ENCODE assay signal across 12 cellular contexts in genomic region chr12:124620606-124621295, GRCh38. TPM values are rescaled to one million over a fixed set of nuclear protein-coding genes. Genes with fewer than 3 reads are reported as not detected.
DNase-seq lines count a peak whose midpoint lies in the region; ATAC-seq, FAIRE-seq and TF ChIP-seq lines count a peak whose summit lies in the region.
"Had no signal": no experiment of that assay in that cellular context is flagged by ENCODE, and none has a peak within 500 bp of the region (broad histone marks: within the 10 kb centered on the region; RNA-seq: fewer than 3 reads in every experiment).

No MANE protein-coding gene starts in this region.

- peak; percentile 81 for DNase-seq in AG08396 (ENCODE audit: low spot score)
- peak in 3 of 7 donors; percentile 65 to 83 (median 80) for DNase-seq in adrenal gland
- peak in 1 of 5 donors; percentile 46 for DNase-seq in heart left ventricle
- DNase-seq in sigmoid colon: no peak
- DNase-seq in amygdala (lab: John Stamatoyannopoulos, UW): no peak
- DNase-seq in NCI-H2081 (lab: John Stamatoyannopoulos, UW): no peak
- DNase-seq in HTR-8/SVneo (ENCODE audit: insufficient read length, low spot score): no peak
- no peak for DNase-seq in hepatic stellate cell (ENCODE audit: low spot score)
- DNase-seq: activated B cell treated with CpG ODN at 0.5 μM for 24 hours, dorsolateral prefrontal cortex, KBM-7, SHP77 treated with DMSO at 0.1 percent for 48 hours had no signal

- TF ChIP-seq EP300 in sigmoid colon (IDR thresholded peaks at IDR 0.05): no peak

- no peak for TF ChIP-seq POLR2A in adrenal gland (IDR thresholded peaks at IDR 0.05)
- no peak for TF ChIP-seq POLR2A in heart left ventricle (IDR thresholded peaks at IDR 0.05)
- TF ChIP-seq POLR2A in sigmoid colon (IDR thresholded peaks at IDR 0.05): no peak

- H3K4me3 ChIP-seq in adrenal gland (no peak overlapping the region), heart left ventricle (no peak overlapping the region), sigmoid colon (no peak overlapping the region)
- H3K4me3 ChIP-seq: dorsolateral prefrontal cortex had no signal

- H3K36me3 ChIP-seq in adrenal gland (replicated peaks in 1 of 2) (no peaks in the 10 kb centered on the region), heart left ventricle (no peaks in the 10 kb centered on the region), sigmoid colon (no peaks in the 10 kb centered on the region)

- TF ChIP-seq CTCF in adrenal gland (IDR thresholded peaks at IDR 0.05) (no peak), heart left ventricle (IDR thresholded peaks at IDR 0.05) (no peak), sigmoid colon (IDR thresholded peaks at IDR 0.05) (no peak)

- intact Hi-C loops in adrenal gland (cut with DNase I) (no loop called here), heart left ventricle (cut with DNase I) (loop anchor here in 3 of 10 donors (5.0 to 10.0 kb wide), 3 partner anchors 46 to 147 kb away; no protein-coding TSS in a partner anchor), sigmoid colon (cut with DNase I) (no loop called here)

- H3K27ac ChIP-seq in adrenal gland: peak overlapping the region; percentile 75 to 88 (median 84)
- H3K27ac ChIP-seq in heart left ventricle: peak overlapping the region in 9 of 12 donors; percentile 6 to 65 (median 52)
- H3K27ac ChIP-seq in sigmoid colon: peak overlapping the region; percentile 80 to 88 (median 84)
- H3K27ac ChIP-seq: dorsolateral prefrontal cortex had no signal

- peak; percentile 19 to 58 (median 30) for ATAC-seq in heart left ventricle

- no peak for FAIRE-seq in HTR-8/SVneo (lab: Jason Lieb, UNC)

- 48 to 67% (median 58%) methylated on average over 10 to 12 of the region's 12 CpGs for WGBS in adrenal gland, 4 donors
- WGBS in heart left ventricle, 4 donors: 72 to 82% (median 73%) methylated on average over 12 of the region's 12 CpGs
- 84 to 89% methylated on average over 12 of the region's 12 CpGs for WGBS in sigmoid colon, 2 donors

- H3K27me3 ChIP-seq in adrenal gland: no peaks in the 10 kb centered on the region
- no peaks in the 10 kb centered on the region for H3K27me3 ChIP-seq in heart left ventricle
- H3K27me3 ChIP-seq in sigmoid colon: no peaks in the 10 kb centered on the region
- H3K27me3 ChIP-seq: dorsolateral prefrontal cortex had no signal

- H3K9me3 ChIP-seq in adrenal gland (replicated peaks in 1 of 3): no peaks in the 10 kb centered on the region
- H3K9me3 ChIP-seq in heart left ventricle: peaks cover 0 to 6% (median 0%) of the 10 kb centered on the region in 12 donors
- H3K9me3 ChIP-seq in sigmoid colon: no peaks in the 10 kb centered on the region

- H3K4me1 ChIP-seq in adrenal gland (replicated peaks in 1 of 2) (peaks cover 19 to 43% of the 10 kb centered on the region in 2 donors), heart left ventricle (peaks cover 3 to 38% (median 22%) of the 10 kb centered on the region in 12 donors), sigmoid colon (peaks cover 0 to 36% (median 24%) of the 10 kb centered on the region in 4 donors)

RNA-seq across cellular contexts. Expression of gene NCOR2, which starts 53.3 kb away (rescaled TPM):
- total RNA-seq in adrenal gland (100 to 1,000 TPM in 7 of 8 donors, 10 to 100 TPM in 1; 85.3 to 243 (median 199) TPM), heart left ventricle (100 to 1,000 TPM in 8 of 9 donors, 10 to 100 TPM in 1; 66.9 to 184 (median 132) TPM), sigmoid colon (100 to 1,000 TPM in 1 of 4 donors, 10 to 100 TPM in 3; 42.5 to 134 (median 73.5) TPM)
- polyA plus RNA-seq in adrenal gland (100 to 1,000 TPM in 1 of 3 donors, 10 to 100 TPM in 2; 28.3 to 194 (median 53.3) TPM), heart left ventricle (10 to 100 TPM; 62.1 to 67.0 TPM), sigmoid colon (10 to 100 TPM; 18.6 to 81.8 (median 24.7) TPM)
